ENCODE assay signal across 1 cellular context in the genomic region with DNA sequence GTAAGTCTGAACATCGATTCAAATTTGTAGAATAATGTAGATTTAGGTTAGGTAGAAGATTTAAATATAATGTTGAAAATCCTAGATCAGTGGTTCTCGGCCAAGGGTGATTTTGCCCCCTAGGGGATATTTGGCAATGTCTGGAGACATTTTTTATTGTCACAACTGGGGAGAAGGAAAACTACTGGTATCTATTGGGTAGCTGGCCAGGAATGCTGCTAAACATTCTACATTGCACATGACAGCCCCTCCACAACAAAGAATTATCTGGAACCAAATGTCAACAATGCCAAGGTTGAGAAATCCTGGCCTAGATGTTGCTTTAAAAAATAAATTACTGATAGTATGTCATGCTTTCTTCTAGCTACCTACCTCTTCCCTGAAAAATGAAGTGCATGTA.
TF ChIP-seq lines count a peak whose summit lies in the region.

No MANE protein-coding gene starts in this region.

TF ChIP-seq in HepG2, 621 proteins besides CTCF, POLR2A, EP300 and RAD21 (continued from another document and continues in another):
- no peak for TF ChIP-seq ZNF546 (CRISPR knock-in tag; conservative IDR thresholded peaks at IDR 0.05)
- TF ChIP-seq ZNF329 (CRISPR knock-in tag; IDR thresholded peaks at IDR 0.05; ENCODE audit: low read depth), result no peak
- TF ChIP-seq ZBTB7A (CRISPR knock-in tag; IDR thresholded peaks at IDR 0.05), result no peak
- TF ChIP-seq ZNF205 (CRISPR knock-in tag; IDR thresholded peaks at IDR 0.05), result no peak
- peak; percentile 71; the same call in 1 of the 2 replicates for TF ChIP-seq NCOR1 (IDR thresholded peaks at IDR 0.05; ENCODE audit: borderline replicate concordance, low read length)
- TF ChIP-seq ZSCAN20 (CRISPR knock-in tag; IDR thresholded peaks at IDR 0.05; ENCODE audit: borderline replicate concordance), result no peak
- no peak for TF ChIP-seq SALL2 (CRISPR knock-in tag; IDR thresholded peaks at IDR 0.05)
- TF ChIP-seq, protein P1, sequence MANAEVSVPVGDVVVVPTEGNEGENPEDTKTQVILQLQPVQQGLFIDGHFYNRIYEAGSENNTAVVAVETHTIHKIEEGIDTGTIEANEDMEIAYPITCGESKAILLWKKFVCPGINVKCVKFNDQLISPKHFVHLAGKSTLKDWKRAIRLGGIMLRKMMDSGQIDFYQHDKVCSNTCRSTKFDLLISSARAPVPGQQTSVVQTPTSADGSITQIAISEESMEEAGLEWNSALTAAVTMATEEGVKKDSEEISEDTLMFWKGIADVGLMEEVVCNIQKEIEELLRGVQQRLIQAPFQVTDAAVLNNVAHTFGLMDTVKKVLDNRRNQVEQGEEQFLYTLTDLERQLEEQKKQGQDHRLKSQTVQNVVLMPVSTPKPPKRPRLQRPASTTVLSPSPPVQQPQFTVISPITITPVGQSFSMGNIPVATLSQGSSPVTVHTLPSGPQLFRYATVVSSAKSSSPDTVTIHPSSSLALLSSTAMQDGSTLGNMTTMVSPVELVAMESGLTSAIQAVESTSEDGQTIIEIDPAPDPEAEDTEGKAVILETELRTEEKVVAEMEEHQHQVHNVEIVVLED (CRISPR knock-in tag; IDR thresholded peaks at IDR 0.05; ENCODE audit: borderline replicate concordance), result no peak
- TF ChIP-seq, protein P2, sequence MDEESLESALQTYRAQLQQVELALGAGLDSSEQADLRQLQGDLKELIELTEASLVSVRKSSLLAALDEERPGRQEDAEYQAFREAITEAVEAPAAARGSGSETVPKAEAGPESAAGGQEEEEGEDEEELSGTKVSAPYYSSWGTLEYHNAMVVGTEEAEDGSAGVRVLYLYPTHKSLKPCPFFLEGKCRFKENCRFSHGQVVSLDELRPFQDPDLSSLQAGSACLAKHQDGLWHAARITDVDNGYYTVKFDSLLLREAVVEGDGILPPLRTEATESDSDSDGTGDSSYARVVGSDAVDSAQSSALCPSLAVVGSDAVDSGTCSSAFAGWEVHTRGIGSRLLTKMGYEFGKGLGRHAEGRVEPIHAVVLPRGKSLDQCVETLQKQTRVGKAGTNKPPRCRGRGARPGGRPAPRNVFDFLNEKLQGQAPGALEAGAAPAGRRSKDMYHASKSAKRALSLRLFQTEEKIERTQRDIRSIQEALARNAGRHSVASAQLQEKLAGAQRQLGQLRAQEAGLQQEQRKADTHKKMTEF (CRISPR knock-in tag; IDR thresholded peaks at IDR 0.05), result peak; percentile 62; the same call in 1 of the 2 replicates
- TF ChIP-seq BCL6 (CRISPR knock-in tag; IDR thresholded peaks at IDR 0.05), result peak; percentile 78
- TF ChIP-seq KLF12 (CRISPR knock-in tag; IDR thresholded peaks at IDR 0.05; ENCODE audit: borderline replicate concordance), result no peak
- no peak for TF ChIP-seq ZNF850 (CRISPR knock-in tag; conservative IDR thresholded peaks at IDR 0.05)
- peak; percentile 56; the same call in 1 of the 2 replicates for TF ChIP-seq ZNF12 (CRISPR knock-in tag; IDR thresholded peaks at IDR 0.05)
- TF ChIP-seq NR1H2 (CRISPR knock-in tag; IDR thresholded peaks at IDR 0.05; ENCODE audit: borderline replicate concordance, low read depth), result no peak
- TF ChIP-seq ISL2 (CRISPR knock-in tag; IDR thresholded peaks at IDR 0.05), result 0 out of 2 replicates have a peak, but pooled peaks have one; percentile 14
- no peak for TF ChIP-seq ZNF446 (CRISPR knock-in tag; IDR thresholded peaks at IDR 0.05)
- no peak for TF ChIP-seq ZNF382 (CRISPR knock-in tag; IDR thresholded peaks at IDR 0.05; ENCODE audit: borderline replicate concordance)
- TF ChIP-seq NFIB (CRISPR knock-in tag; IDR thresholded peaks at IDR 0.05; ENCODE audit: borderline replicate concordance), result no peak
- no peak for TF ChIP-seq ZFP36 (IDR thresholded peaks at IDR 0.05; ENCODE audit: borderline replicate concordance, low read depth, low read length, partially characterized antibody)
- TF ChIP-seq, protein P3, sequence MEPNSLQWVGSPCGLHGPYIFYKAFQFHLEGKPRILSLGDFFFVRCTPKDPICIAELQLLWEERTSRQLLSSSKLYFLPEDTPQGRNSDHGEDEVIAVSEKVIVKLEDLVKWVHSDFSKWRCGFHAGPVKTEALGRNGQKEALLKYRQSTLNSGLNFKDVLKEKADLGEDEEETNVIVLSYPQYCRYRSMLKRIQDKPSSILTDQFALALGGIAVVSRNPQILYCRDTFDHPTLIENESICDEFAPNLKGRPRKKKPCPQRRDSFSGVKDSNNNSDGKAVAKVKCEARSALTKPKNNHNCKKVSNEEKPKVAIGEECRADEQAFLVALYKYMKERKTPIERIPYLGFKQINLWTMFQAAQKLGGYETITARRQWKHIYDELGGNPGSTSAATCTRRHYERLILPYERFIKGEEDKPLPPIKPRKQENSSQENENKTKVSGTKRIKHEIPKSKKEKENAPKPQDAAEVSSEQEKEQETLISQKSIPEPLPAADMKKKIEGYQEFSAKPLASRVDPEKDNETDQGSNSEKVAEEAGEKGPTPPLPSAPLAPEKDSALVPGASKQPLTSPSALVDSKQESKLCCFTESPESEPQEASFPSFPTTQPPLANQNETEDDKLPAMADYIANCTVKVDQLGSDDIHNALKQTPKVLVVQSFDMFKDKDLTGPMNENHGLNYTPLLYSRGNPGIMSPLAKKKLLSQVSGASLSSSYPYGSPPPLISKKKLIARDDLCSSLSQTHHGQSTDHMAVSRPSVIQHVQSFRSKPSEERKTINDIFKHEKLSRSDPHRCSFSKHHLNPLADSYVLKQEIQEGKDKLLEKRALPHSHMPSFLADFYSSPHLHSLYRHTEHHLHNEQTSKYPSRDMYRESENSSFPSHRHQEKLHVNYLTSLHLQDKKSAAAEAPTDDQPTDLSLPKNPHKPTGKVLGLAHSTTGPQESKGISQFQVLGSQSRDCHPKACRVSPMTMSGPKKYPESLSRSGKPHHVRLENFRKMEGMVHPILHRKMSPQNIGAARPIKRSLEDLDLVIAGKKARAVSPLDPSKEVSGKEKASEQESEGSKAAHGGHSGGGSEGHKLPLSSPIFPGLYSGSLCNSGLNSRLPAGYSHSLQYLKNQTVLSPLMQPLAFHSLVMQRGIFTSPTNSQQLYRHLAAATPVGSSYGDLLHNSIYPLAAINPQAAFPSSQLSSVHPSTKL (CRISPR knock-in tag; IDR thresholded peaks at IDR 0.05), result peak; percentile 96
- no peak for TF ChIP-seq ZNF367 (CRISPR knock-in tag; IDR thresholded peaks at IDR 0.05; ENCODE audit: borderline replicate concordance)
- TF ChIP-seq, protein P4, sequence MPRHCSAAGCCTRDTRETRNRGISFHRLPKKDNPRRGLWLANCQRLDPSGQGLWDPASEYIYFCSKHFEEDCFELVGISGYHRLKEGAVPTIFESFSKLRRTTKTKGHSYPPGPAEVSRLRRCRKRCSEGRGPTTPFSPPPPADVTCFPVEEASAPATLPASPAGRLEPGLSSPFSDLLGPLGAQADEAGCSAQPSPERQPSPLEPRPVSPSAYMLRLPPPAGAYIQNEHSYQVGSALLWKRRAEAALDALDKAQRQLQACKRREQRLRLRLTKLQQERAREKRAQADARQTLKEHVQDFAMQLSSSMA (CRISPR knock-in tag; IDR thresholded peaks at IDR 0.05), result no peak
- TF ChIP-seq ZNF614 (CRISPR knock-in tag; IDR thresholded peaks at IDR 0.05; ENCODE audit: borderline replicate concordance), result peak; percentile 41; the same call in 1 of the 2 replicates
- TF ChIP-seq NR2F6 (IDR thresholded peaks at IDR 0.05), result peak; percentile 61; the same call in 1 of the 2 replicates
- TF ChIP-seq NR2F6 (CRISPR knock-in tag; IDR thresholded peaks at IDR 0.05), result peak; percentile 73
- TF ChIP-seq MZF1 (CRISPR knock-in tag; IDR thresholded peaks at IDR 0.05; ENCODE audit: borderline replicate concordance), result no peak
- TF ChIP-seq, protein P5, sequence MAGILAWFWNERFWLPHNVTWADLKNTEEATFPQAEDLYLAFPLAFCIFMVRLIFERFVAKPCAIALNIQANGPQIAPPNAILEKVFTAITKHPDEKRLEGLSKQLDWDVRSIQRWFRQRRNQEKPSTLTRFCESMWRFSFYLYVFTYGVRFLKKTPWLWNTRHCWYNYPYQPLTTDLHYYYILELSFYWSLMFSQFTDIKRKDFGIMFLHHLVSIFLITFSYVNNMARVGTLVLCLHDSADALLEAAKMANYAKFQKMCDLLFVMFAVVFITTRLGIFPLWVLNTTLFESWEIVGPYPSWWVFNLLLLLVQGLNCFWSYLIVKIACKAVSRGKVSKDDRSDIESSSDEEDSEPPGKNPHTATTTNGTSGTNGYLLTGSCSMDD (CRISPR knock-in tag; IDR thresholded peaks at IDR 0.05), result no peak
- TF ChIP-seq CBX1 (IDR thresholded peaks at IDR 0.05; ENCODE audit: low read depth), result no peak
- TF ChIP-seq ZNF607 (CRISPR knock-in tag; IDR thresholded peaks at IDR 0.05; ENCODE audit: borderline replicate concordance), result no peak
- TF ChIP-seq ETV6 (CRISPR knock-in tag; conservative IDR thresholded peaks at IDR 0.05), result no peak
- peak; percentile 53; the same call in 1 of the 2 replicates for TF ChIP-seq ZKSCAN8 (CRISPR knock-in tag; IDR thresholded peaks at IDR 0.05; ENCODE audit: borderline replicate concordance)
- no peak for TF ChIP-seq KDM3A (CRISPR knock-in tag; IDR thresholded peaks at IDR 0.05; ENCODE audit: low read depth)
- TF ChIP-seq, protein P6, sequence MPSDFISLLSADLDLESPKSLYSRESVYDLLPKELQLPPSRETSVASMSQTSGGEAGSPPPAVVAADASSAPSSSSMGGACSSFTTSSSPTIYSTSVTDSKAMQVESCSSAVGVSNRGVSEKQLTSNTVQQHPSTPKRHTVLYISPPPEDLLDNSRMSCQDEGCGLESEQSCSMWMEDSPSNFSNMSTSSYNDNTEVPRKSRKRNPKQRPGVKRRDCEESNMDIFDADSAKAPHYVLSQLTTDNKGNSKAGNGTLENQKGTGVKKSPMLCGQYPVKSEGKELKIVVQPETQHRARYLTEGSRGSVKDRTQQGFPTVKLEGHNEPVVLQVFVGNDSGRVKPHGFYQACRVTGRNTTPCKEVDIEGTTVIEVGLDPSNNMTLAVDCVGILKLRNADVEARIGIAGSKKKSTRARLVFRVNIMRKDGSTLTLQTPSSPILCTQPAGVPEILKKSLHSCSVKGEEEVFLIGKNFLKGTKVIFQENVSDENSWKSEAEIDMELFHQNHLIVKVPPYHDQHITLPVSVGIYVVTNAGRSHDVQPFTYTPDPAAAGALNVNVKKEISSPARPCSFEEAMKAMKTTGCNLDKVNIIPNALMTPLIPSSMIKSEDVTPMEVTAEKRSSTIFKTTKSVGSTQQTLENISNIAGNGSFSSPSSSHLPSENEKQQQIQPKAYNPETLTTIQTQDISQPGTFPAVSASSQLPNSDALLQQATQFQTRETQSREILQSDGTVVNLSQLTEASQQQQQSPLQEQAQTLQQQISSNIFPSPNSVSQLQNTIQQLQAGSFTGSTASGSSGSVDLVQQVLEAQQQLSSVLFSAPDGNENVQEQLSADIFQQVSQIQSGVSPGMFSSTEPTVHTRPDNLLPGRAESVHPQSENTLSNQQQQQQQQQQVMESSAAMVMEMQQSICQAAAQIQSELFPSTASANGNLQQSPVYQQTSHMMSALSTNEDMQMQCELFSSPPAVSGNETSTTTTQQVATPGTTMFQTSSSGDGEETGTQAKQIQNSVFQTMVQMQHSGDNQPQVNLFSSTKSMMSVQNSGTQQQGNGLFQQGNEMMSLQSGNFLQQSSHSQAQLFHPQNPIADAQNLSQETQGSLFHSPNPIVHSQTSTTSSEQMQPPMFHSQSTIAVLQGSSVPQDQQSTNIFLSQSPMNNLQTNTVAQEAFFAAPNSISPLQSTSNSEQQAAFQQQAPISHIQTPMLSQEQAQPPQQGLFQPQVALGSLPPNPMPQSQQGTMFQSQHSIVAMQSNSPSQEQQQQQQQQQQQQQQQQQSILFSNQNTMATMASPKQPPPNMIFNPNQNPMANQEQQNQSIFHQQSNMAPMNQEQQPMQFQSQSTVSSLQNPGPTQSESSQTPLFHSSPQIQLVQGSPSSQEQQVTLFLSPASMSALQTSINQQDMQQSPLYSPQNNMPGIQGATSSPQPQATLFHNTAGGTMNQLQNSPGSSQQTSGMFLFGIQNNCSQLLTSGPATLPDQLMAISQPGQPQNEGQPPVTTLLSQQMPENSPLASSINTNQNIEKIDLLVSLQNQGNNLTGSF (CRISPR knock-in tag; IDR thresholded peaks at IDR 0.05), result no peak
- peak; percentile 83 for TF ChIP-seq SAP130 (CRISPR knock-in tag; IDR thresholded peaks at IDR 0.05; ENCODE audit: low read depth)
- no peak for TF ChIP-seq DPF2 (CRISPR knock-in tag; IDR thresholded peaks at IDR 0.05; ENCODE audit: borderline replicate concordance, low read depth)
- TF ChIP-seq MATR3 (CRISPR knock-in tag; IDR thresholded peaks at IDR 0.05), result no peak
- no peak for TF ChIP-seq ZNF629 (CRISPR knock-in tag; conservative IDR thresholded peaks at IDR 0.05)
- peak; percentile 62; the same call in 1 of the 2 replicates for TF ChIP-seq ZNF792 (CRISPR knock-in tag; IDR thresholded peaks at IDR 0.05)
- TF ChIP-seq, protein P7, sequence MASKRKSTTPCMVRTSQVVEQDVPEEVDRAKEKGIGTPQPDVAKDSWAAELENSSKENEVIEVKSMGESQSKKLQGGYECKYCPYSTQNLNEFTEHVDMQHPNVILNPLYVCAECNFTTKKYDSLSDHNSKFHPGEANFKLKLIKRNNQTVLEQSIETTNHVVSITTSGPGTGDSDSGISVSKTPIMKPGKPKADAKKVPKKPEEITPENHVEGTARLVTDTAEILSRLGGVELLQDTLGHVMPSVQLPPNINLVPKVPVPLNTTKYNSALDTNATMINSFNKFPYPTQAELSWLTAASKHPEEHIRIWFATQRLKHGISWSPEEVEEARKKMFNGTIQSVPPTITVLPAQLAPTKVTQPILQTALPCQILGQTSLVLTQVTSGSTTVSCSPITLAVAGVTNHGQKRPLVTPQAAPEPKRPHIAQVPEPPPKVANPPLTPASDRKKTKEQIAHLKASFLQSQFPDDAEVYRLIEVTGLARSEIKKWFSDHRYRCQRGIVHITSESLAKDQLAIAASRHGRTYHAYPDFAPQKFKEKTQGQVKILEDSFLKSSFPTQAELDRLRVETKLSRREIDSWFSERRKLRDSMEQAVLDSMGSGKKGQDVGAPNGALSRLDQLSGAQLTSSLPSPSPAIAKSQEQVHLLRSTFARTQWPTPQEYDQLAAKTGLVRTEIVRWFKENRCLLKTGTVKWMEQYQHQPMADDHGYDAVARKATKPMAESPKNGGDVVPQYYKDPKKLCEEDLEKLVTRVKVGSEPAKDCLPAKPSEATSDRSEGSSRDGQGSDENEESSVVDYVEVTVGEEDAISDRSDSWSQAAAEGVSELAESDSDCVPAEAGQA (IDR thresholded peaks at IDR 0.05; ENCODE audit: low read depth), result no peak
- TF ChIP-seq, protein P7 (CRISPR knock-in tag; IDR thresholded peaks at IDR 0.05; ENCODE audit: borderline replicate concordance), result no peak
- no peak for TF ChIP-seq NBN (conservative IDR thresholded peaks at IDR 0.05)
- TF ChIP-seq HDAC6 (IDR thresholded peaks at IDR 0.05; ENCODE audit: low read depth, low read length), result no peak
